22 cellular contexts compared by ENCODE assay signal in genomic region chr1:22907528-22907927, GRCh38.
A peak's percentile ranks its signal among the peaks of the same experiment; 100 is the strongest.
DNase-seq lines count a peak whose midpoint lies in the region; FAIRE-seq and TF ChIP-seq lines count a peak whose summit lies in the region.
"Had no signal": no experiment of that assay in that cellular context is flagged by ENCODE, and none has a peak within 500 bp of the region (broad histone marks: within the 10 kb centered on the region; RNA-seq: fewer than 3 reads in every experiment).

No MANE protein-coding gene starts in this region.

- H3K9ac ChIP-seq in BLaER1, result no peak overlapping the region; the same call in 1 of the 2 replicates

- peak overlapping the region; percentile 73 for H3K4me2 ChIP-seq in BLaER1
- H3K4me2 ChIP-seq: A549 had no signal

- H3K9me3 ChIP-seq in BLaER1, result no peaks in the 10 kb centered on the region
- H3K9me3 ChIP-seq: A549, Caco-2 had no signal

- DNase-seq in GM12865 (ENCODE audit: low read depth) (peak; percentile 36), bronchial epithelial cell (ENCODE audit: low read depth) (no peak), NCI-H2171 (lab: John Stamatoyannopoulos, UW) (no peak), dedifferentiated amniotic fluid mesenchymal stem cell (ENCODE audit: extremely low spot score) (no peak), GM19238 (ENCODE audit: insufficient read length, low spot score) (no peak)
- DNase-seq: AML-193; Caco-2; Calu3; CD4-positive, alpha-beta T cell; CD8-positive, alpha-beta T cell; DMS79 treated with DMSO at 0.1 percent for 48 hours; GF-D8 had no signal

- no peaks in the 10 kb centered on the region for H3K36me3 ChIP-seq in BLaER1
- peaks cover 17% of the 10 kb centered on the region for H3K36me3 ChIP-seq in bronchial epithelial cell (ENCODE audit: control insufficient read depth, insufficient read depth, low read length)

- H4K20me1 ChIP-seq in BLaER1, result no peaks in the 10 kb centered on the region

- H3K4me1 ChIP-seq in BLaER1, result peaks cover 29% of the 10 kb centered on the region
- H3K4me1 ChIP-seq: A549, Caco-2 had no signal

- H3K27ac ChIP-seq in BLaER1, result no peak overlapping the region
- H3K27ac ChIP-seq: 22Rv1, A549, C4-2B had no signal

- peak; percentile 98 for FAIRE-seq in bronchial epithelial cell (lab: Jason Lieb, UNC)
- FAIRE-seq: A549, D721Med, G401.6, GM12878, GM12892, GM18507, GM19239 had no signal

- H3K27me3 ChIP-seq in BLaER1, result peaks cover 7% of the 10 kb centered on the region
- no peaks in the 10 kb centered on the region for H3K27me3 ChIP-seq in bronchial epithelial cell (ENCODE audit: control insufficient read depth, insufficient read depth, low read length)

- H3K4me3 ChIP-seq in BLaER1, result no peak overlapping the region
- H3K4me3 ChIP-seq in GM12865 (ENCODE audit: low read depth, low read length), result no peak overlapping the region
- H3K4me3 ChIP-seq in bronchial epithelial cell (ENCODE audit: low read depth, low read length), result no peak overlapping the region
- H3K4me3 ChIP-seq: A549, GM12878 had no signal

- no peak for TF ChIP-seq CTCF in GM12865 (IDR thresholded peaks at IDR 0.05; ENCODE audit: insufficient read depth, low read depth, low read length, missing control alignments)
- no peak for TF ChIP-seq CTCF in bronchial epithelial cell (IDR thresholded peaks at IDR 0.05; ENCODE audit: insufficient read depth, low read length, severe bottlenecking)
